ENCODE assay signal across 2 cellular contexts in the genomic region with DNA sequence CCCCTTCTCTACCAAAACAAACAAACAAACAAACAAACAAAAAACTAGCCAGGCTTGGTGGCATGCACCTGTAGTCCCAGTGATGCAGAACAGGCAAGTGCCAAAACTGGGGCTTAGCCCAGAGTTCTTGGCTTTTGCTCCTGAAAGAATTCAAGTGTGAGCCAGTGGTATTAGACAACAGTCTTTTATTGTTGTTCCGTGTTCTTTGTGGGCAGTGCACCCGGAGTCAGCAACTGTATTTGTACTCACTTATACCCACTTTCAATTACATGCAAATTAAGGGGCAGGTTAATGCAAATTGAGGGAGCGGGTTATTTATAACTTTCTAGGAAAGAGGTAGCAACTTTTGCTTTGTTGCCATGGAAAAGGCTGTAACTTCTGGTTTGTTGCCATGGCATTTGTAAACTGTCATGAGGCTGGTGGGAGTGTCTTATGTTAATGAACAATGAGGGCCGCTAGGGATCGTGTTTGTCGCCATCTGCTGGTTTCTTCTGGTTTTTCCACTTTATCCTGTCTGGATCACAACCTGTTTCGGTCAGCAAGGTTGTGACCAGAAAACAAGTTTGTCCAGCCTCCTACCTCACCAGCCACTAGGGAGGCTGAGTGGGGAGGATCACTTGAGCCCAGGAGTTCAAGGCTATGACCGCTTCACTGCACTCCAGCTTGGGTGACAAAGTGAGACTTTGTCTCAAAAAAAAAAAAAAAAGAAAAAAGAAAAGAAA.
A peak's percentile ranks its signal among the peaks of the same experiment; 100 is the strongest.
TF ChIP-seq lines count a peak whose summit lies in the region.

No MANE protein-coding gene starts in this region.

TF ChIP-seq in GM23338, 12 proteins besides CTCF, POLR2A, EP300 and RAD21 (continues in another document):
- TF ChIP-seq, protein P1, sequence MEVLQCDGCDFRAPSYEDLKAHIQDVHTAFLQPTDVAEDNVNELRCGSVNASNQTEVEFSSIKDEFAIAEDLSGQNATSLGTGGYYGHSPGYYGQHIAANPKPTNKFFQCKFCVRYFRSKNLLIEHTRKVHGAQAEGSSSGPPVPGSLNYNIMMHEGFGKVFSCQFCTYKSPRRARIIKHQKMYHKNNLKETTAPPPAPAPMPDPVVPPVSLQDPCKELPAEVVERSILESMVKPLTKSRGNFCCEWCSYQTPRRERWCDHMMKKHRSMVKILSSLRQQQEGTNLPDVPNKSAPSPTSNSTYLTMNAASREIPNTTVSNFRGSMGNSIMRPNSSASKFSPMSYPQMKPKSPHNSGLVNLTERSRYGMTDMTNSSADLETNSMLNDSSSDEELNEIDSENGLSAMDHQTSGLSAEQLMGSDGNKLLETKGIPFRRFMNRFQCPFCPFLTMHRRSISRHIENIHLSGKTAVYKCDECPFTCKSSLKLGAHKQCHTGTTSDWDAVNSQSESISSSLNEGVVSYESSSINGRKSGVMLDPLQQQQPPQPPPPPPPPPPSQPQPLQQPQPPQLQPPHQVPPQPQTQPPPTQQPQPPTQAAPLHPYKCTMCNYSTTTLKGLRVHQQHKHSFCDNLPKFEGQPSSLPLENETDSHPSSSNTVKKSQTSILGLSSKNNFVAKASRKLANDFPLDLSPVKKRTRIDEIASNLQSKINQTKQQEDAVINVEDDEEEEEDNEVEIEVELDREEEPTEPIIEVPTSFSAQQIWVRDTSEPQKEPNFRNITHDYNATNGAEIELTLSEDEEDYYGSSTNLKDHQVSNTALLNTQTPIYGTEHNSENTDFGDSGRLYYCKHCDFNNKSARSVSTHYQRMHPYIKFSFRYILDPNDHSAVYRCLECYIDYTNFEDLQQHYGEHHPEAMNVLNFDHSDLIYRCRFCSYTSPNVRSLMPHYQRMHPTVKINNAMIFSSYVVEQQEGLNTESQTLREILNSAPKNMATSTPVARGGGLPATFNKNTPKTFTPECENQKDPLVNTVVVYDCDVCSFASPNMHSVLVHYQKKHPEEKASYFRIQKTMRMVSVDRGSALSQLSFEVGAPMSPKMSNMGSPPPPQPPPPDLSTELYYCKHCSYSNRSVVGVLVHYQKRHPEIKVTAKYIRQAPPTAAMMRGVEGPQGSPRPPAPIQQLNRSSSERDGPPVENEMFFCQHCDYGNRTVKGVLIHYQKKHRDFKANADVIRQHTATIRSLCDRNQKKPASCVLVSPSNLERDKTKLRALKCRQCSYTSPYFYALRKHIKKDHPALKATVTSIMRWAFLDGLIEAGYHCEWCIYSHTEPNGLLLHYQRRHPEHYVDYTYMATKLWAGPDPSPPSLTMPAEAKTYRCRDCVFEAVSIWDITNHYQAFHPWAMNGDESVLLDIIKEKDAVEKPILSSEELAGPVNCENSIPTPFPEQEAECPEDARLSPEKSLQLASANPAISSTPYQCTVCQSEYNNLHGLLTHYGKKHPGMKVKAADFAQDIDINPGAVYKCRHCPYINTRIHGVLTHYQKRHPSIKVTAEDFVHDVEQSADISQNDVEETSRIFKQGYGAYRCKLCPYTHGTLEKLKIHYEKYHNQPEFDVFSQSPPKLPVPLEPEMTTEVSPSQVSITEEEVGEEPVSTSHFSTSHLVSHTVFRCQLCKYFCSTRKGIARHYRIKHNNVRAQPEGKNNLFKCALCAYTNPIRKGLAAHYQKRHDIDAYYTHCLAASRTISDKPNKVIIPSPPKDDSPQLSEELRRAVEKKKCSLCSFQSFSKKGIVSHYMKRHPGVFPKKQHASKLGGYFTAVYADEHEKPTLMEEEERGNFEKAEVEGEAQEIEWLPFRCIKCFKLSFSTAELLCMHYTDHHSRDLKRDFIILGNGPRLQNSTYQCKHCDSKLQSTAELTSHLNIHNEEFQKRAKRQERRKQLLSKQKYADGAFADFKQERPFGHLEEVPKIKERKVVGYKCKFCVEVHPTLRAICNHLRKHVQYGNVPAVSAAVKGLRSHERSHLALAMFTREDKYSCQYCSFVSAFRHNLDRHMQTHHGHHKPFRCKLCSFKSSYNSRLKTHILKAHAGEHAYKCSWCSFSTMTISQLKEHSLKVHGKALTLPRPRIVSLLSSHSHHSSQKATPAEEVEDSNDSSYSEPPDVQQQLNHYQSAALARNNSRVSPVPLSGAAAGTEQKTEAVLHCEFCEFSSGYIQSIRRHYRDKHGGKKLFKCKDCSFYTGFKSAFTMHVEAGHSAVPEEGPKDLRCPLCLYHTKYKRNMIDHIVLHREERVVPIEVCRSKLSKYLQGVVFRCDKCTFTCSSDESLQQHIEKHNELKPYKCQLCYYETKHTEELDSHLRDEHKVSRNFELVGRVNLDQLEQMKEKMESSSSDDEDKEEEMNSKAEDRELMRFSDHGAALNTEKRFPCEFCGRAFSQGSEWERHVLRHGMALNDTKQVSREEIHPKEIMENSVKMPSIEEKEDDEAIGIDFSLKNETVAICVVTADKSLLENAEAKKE (CRISPR knock-in tag; IDR thresholded peaks at IDR 0.05), result no peak
- no peak for TF ChIP-seq EZH2phosphoT487 (IDR thresholded peaks at IDR 0.05; ENCODE audit: unreplicated experiment)
- no peak for TF ChIP-seq ZNF114 (CRISPR knock-in tag; IDR thresholded peaks at IDR 0.05)
- TF ChIP-seq JUNB (IDR thresholded peaks at IDR 0.05; ENCODE audit: unreplicated experiment), result no peak
- no peak for TF ChIP-seq STAT1 (IDR thresholded peaks at IDR 0.05; ENCODE audit: unreplicated experiment)
- TF ChIP-seq CREB1 (CRISPR knock-in tag; IDR thresholded peaks at IDR 0.05; ENCODE audit: low read depth), result no peak
- no peak for TF ChIP-seq NANOG (IDR thresholded peaks at IDR 0.05; ENCODE audit: borderline replicate concordance)
- TF ChIP-seq, protein P2, sequence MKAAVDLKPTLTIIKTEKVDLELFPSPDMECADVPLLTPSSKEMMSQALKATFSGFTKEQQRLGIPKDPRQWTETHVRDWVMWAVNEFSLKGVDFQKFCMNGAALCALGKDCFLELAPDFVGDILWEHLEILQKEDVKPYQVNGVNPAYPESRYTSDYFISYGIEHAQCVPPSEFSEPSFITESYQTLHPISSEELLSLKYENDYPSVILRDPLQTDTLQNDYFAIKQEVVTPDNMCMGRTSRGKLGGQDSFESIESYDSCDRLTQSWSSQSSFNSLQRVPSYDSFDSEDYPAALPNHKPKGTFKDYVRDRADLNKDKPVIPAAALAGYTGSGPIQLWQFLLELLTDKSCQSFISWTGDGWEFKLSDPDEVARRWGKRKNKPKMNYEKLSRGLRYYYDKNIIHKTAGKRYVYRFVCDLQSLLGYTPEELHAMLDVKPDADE (IDR thresholded peaks at IDR 0.05), result no peak
- TF ChIP-seq ZNF331 (CRISPR knock-in tag; IDR thresholded peaks at IDR 0.05; ENCODE audit: low read depth), result no peak

TF ChIP-seq in H1, 55 proteins besides CTCF, POLR2A, EP300 and RAD21:
- TF ChIP-seq SIN3A (conservative IDR thresholded peaks at IDR 0.05 in 1 of 2, IDR thresholded peaks at IDR 0.05 in 1 of 2; ENCODE audit: low read depth in 1 of 2, low read length in 2 of 2), result peak; percentile 58 to 87; a peak in 2 of 4 replicates
- TF ChIP-seq CTBP2 (IDR thresholded peaks at IDR 0.05; ENCODE audit: borderline replicate concordance, insufficient read depth, insufficient read length, low read length), result no peak
